In the genomic region with DNA sequence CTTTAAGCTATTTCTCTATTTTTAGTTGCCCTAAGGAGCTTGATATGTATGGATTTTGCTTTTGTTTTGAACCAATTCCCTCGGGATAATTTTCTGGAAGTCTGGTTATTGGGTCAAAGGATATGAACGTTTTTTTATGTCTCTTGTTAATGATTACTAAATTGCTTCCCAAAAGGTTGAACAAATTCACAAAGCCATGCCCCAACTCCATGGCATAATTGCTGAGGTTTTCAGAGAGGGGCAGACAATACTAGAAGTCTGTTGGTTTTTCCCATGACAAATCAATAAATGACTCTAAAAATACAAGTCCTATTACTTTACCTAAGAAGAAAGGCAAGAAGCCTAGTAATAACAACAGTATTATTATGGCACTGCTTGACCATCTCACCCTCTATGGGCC, we compare ENCODE assay signal across 22 cellular contexts.
"Had no signal": no experiment of that assay in that cellular context is flagged by ENCODE, and none has a peak within 500 bp of the region (broad histone marks: within the 10 kb centered on the region; RNA-seq: fewer than 3 reads in every experiment).

No MANE protein-coding gene starts in this region.

- H3K36me3 ChIP-seq: esophagus muscularis mucosa, gastrocnemius medialis, heart right ventricle, left ventricle myocardium inferior, lower lobe of right lung had no signal

- H3K4me3 ChIP-seq: coronary artery, dorsolateral prefrontal cortex, esophagus muscularis mucosa, gastrocnemius medialis, heart right ventricle, left ventricle myocardium inferior, lower lobe of right lung, mucosa of descending colon had no signal

- FAIRE-seq: colon, endothelial cell of umbilical vein, islet of Langerhans, keratinocyte had no signal

- H3K27ac ChIP-seq: coronary artery, dorsolateral prefrontal cortex, esophagus muscularis mucosa, foreskin keratinocyte, gastrocnemius medialis, heart right ventricle, left ventricle myocardium inferior, lower lobe of right lung had no signal

- DNase-seq: dermis blood vessel endothelial cell; dorsolateral prefrontal cortex; effector CD4-positive, alpha-beta T cell; effector memory CD4-positive, alpha-beta T cell; foreskin keratinocyte; gastrocnemius medialis; glutamatergic neuron; head of caudate nucleus; heart right ventricle; hippocampal formation; left cardiac atrium; left ventricle myocardium inferior; lower lobe of right lung; mesenchymal stem cell; mucosa of descending colon; naive B cell had no signal

- H3K27me3 ChIP-seq: dorsolateral prefrontal cortex, esophagus muscularis mucosa, foreskin keratinocyte, gastrocnemius medialis, heart right ventricle had no signal

- ATAC-seq: foreskin keratinocyte, gastrocnemius medialis, heart right ventricle, left cardiac atrium, lower lobe of right lung, mucosa of descending colon had no signal

- H3K9me3 ChIP-seq: esophagus muscularis mucosa, gastrocnemius medialis, heart right ventricle, left ventricle myocardium inferior, lower lobe of right lung, mucosa of descending colon had no signal

- H3K4me1 ChIP-seq: foreskin keratinocyte, gastrocnemius medialis, lower lobe of right lung had no signal
